Comparison of ENCODE assay signal across 10 cellular contexts in genomic region chr19:5507056-5507624, GRCh38. TPM values are rescaled to one million over a fixed set of nuclear protein-coding genes. Genes with fewer than 3 reads are reported as not detected.
"Had no signal": no experiment of that assay in that cellular context is flagged by ENCODE, and none has a peak within 500 bp of the region (broad histone marks: within the 10 kb centered on the region; RNA-seq: fewer than 3 reads in every experiment).

No MANE protein-coding gene starts in this region.

- H3K36me3 ChIP-seq: HAP-1 had no signal

- H3K4me1 ChIP-seq: HAP-1 had no signal

- ATAC-seq: GM23338, HCT116, HepG2 had no signal

- H3K4me2 ChIP-seq: GM23338 had no signal

- DNase-seq: HFFc6, KBM-7 had no signal

- H3K4me3 ChIP-seq: GM23338, HAP-1 had no signal

- H2AFZ ChIP-seq: GM23338 had no signal

- H3K27ac ChIP-seq: HL-60 had no signal

RNA-seq across cellular contexts. Expression of gene ZNRF4, which starts 51.9 kb away (rescaled TPM):
- total RNA-seq: GM23338, H1, HepG2, HFFc6, HT1080 had no signal
- polyA plus RNA-seq: GM23338, H1, HepG2, IgD-negative memory B cell had no signal
